ENCODE assay signal across 1 cellular context in the genomic region with DNA sequence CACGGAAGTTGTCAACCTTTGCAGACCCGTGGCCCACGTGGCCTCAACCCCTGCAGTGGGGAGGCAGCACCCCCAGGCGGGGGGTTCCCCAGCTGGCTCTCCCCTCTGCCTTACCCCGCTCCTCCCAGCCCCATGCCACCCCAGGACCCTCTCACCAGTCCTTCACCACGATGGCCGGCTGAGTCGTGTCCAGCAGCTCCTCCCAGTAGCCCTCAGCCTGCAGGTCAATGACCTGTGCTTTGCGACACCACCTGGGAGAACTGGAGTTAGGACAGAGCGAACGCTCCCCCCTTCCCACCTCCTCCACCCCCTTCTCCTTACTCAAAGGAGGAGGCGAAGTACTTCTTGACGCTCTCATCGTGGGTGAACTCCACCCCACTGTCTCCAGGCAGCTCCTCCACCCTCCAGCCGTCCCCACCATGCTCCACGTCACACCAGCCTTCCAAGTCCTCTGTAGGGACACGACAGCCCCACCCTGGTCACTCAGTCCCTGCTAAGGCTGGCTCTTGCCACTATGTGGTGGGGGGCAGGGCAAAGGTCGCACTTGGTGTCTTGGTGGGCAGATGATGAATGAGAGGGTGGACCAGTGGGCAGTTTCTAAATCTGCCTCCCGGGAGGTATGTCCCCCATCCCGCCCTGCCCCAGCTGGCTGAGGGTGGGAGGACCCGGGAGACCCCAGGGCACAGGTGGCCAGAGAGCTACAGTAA.
TF ChIP-seq lines count a peak whose summit lies in the region.

No MANE protein-coding gene starts in this region.

TF ChIP-seq in IMR-90, 13 proteins besides CTCF, POLR2A, EP300 and RAD21:
- TF ChIP-seq RFX5 (IDR thresholded peaks at IDR 0.05; ENCODE audit: low read depth, low read length) (no peak), CEBPB (IDR thresholded peaks at IDR 0.05; ENCODE audit: low read depth, low read length) (no peak), RCOR1 (IDR thresholded peaks at IDR 0.05; ENCODE audit: insufficient replicate concordance, low read length) (no peak), MAFK (IDR thresholded peaks at IDR 0.05; ENCODE audit: low read depth, low read length) (no peak), BHLHE40 (IDR thresholded peaks at IDR 0.05; ENCODE audit: low read depth, low read length) (no peak), MAZ (IDR thresholded peaks at IDR 0.05; ENCODE audit: borderline replicate concordance, low read depth, low read length) (no peak), SMC3 (IDR thresholded peaks at IDR 0.05; ENCODE audit: low read depth, low read length) (no peak), MXI1 (IDR thresholded peaks at IDR 0.05; ENCODE audit: borderline replicate concordance, low read depth, low read length) (no peak), FOS (IDR thresholded peaks at IDR 0.05; ENCODE audit: low read depth, low read length) (no peak)
- TF ChIP-seq, protein P1, sequence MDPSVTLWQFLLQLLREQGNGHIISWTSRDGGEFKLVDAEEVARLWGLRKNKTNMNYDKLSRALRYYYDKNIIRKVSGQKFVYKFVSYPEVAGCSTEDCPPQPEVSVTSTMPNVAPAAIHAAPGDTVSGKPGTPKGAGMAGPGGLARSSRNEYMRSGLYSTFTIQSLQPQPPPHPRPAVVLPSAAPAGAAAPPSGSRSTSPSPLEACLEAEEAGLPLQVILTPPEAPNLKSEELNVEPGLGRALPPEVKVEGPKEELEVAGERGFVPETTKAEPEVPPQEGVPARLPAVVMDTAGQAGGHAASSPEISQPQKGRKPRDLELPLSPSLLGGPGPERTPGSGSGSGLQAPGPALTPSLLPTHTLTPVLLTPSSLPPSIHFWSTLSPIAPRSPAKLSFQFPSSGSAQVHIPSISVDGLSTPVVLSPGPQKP (IDR thresholded peaks at IDR 0.05; ENCODE audit: borderline replicate concordance, low read depth, low read length), result no peak
- TF ChIP-seq, protein P2, sequence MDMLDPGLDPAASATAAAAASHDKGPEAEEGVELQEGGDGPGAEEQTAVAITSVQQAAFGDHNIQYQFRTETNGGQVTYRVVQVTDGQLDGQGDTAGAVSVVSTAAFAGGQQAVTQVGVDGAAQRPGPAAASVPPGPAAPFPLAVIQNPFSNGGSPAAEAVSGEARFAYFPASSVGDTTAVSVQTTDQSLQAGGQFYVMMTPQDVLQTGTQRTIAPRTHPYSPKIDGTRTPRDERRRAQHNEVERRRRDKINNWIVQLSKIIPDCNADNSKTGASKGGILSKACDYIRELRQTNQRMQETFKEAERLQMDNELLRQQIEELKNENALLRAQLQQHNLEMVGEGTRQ (IDR thresholded peaks at IDR 0.05; ENCODE audit: low read depth, low read length), result no peak
